ENCODE assay signal across 1 cellular context in the genomic region with DNA sequence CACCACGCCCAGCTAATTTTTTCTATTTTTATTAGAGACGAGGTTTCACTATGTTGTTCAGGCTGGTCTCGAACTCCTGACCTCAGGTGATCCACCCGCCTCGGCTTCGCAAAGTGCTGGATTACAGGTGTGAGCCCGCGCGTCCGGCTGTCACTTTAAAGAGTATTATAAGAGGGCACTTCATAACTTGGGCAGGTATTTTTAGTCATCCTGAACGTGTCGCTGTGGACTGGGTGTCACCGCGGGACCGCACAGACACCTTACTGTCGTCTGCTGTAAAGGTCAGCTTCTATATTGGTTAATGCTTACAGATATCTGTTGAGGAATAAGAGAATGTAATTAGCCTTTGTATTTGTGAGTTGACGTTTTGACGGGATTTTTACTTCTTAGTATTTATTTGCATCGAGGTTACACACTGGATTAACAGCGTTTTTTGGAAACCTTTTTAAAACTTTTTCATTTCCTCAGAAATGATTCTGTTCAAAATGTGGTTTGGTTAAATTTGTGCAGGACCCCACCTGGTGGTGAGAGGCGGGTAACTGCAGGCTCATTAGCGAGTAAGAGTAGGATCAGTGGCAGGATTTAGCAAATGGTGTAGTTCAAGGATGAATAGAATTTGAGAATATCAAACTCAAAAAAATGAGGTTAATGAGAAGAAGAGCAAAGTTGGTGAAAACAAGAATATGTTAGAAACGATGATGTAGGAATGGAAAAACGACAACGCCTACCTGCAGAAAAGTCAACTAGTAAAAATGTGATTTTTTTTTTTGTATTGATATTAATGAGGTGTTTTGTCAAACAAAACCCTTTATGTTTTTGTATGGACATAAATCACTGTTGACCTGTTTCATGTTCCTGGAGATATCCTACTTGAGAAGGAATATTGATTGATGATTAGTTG.
TF ChIP-seq lines count a peak whose summit lies in the region.

No MANE protein-coding gene starts in this region.

TF ChIP-seq in H1, 55 proteins besides CTCF, POLR2A, EP300 and RAD21:
- 0 out of 2 replicates have a peak, but pooled peaks have one; percentile 10 for TF ChIP-seq JUND (IDR thresholded peaks at IDR 0.05; ENCODE audit: low read length)
- TF ChIP-seq, protein P1, sequence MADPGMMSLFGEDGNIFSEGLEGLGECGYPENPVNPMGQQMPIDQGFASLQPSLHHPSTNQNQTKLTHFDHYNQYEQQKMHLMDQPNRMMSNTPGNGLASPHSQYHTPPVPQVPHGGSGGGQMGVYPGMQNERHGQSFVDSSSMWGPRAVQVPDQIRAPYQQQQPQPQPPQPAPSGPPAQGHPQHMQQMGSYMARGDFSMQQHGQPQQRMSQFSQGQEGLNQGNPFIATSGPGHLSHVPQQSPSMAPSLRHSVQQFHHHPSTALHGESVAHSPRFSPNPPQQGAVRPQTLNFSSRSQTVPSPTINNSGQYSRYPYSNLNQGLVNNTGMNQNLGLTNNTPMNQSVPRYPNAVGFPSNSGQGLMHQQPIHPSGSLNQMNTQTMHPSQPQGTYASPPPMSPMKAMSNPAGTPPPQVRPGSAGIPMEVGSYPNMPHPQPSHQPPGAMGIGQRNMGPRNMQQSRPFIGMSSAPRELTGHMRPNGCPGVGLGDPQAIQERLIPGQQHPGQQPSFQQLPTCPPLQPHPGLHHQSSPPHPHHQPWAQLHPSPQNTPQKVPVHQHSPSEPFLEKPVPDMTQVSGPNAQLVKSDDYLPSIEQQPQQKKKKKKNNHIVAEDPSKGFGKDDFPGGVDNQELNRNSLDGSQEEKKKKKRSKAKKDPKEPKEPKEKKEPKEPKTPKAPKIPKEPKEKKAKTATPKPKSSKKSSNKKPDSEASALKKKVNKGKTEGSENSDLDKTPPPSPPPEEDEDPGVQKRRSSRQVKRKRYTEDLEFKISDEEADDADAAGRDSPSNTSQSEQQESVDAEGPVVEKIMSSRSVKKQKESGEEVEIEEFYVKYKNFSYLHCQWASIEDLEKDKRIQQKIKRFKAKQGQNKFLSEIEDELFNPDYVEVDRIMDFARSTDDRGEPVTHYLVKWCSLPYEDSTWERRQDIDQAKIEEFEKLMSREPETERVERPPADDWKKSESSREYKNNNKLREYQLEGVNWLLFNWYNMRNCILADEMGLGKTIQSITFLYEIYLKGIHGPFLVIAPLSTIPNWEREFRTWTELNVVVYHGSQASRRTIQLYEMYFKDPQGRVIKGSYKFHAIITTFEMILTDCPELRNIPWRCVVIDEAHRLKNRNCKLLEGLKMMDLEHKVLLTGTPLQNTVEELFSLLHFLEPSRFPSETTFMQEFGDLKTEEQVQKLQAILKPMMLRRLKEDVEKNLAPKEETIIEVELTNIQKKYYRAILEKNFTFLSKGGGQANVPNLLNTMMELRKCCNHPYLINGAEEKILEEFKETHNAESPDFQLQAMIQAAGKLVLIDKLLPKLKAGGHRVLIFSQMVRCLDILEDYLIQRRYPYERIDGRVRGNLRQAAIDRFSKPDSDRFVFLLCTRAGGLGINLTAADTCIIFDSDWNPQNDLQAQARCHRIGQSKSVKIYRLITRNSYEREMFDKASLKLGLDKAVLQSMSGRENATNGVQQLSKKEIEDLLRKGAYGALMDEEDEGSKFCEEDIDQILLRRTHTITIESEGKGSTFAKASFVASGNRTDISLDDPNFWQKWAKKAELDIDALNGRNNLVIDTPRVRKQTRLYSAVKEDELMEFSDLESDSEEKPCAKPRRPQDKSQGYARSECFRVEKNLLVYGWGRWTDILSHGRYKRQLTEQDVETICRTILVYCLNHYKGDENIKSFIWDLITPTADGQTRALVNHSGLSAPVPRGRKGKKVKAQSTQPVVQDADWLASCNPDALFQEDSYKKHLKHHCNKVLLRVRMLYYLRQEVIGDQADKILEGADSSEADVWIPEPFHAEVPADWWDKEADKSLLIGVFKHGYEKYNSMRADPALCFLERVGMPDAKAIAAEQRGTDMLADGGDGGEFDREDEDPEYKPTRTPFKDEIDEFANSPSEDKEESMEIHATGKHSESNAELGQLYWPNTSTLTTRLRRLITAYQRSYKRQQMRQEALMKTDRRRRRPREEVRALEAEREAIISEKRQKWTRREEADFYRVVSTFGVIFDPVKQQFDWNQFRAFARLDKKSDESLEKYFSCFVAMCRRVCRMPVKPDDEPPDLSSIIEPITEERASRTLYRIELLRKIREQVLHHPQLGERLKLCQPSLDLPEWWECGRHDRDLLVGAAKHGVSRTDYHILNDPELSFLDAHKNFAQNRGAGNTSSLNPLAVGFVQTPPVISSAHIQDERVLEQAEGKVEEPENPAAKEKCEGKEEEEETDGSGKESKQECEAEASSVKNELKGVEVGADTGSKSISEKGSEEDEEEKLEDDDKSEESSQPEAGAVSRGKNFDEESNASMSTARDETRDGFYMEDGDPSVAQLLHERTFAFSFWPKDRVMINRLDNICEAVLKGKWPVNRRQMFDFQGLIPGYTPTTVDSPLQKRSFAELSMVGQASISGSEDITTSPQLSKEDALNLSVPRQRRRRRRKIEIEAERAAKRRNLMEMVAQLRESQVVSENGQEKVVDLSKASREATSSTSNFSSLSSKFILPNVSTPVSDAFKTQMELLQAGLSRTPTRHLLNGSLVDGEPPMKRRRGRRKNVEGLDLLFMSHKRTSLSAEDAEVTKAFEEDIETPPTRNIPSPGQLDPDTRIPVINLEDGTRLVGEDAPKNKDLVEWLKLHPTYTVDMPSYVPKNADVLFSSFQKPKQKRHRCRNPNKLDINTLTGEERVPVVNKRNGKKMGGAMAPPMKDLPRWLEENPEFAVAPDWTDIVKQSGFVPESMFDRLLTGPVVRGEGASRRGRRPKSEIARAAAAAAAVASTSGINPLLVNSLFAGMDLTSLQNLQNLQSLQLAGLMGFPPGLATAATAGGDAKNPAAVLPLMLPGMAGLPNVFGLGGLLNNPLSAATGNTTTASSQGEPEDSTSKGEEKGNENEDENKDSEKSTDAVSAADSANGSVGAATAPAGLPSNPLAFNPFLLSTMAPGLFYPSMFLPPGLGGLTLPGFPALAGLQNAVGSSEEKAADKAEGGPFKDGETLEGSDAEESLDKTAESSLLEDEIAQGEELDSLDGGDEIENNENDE (IDR thresholded peaks at IDR 0.05; ENCODE audit: insufficient replicate concordance, low read length) = peak; percentile 48
- TF ChIP-seq GABPA (IDR thresholded peaks at IDR 0.05; ENCODE audit: borderline replicate concordance, insufficient read depth, low read length) = 0 out of 2 replicates have a peak, but pooled peaks have one; percentile 36
- no peak for TF ChIP-seq RXRA (IDR thresholded peaks at IDR 0.05; ENCODE audit: insufficient read depth, low read depth, low read length)
